Comparison of ENCODE assay signal across 12 cellular contexts in the genomic region with DNA sequence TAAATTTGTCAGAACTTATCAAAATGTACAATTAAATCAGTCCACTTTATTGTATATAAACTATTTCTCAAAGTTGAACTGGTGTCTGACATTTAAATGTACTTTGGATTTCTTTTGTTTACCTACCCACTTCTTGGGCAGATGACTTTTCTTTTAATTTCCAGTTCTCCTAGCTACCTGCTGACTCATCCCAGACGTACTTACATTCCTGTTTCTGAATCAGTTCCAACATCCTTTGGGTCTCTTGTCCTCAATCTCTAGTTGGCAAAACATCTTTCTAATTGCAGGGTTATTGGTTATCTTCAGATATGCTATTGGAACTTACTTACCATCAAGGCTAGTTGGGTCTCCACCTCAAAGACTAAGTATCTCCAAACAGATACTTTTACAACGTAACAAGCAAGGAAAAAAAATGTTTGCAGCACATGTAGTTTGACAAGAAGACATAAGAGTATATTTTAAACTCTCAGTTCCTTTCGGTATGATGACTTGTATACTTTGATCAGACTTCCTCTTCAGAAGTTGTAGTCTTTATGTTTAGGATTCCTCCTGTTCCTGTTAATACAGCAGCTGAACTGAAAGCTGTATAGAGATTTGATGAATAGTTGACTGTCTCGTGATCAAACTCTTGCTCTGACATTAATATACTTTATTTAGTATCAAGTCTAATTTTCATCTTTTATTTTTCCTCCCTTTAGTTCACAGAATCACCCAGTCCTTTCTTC. TPM values are rescaled to one million over a fixed set of nuclear protein-coding genes. Genes with fewer than 3 reads are reported as not detected.
DNase-seq lines count a peak whose midpoint lies in the region; ATAC-seq and TF ChIP-seq lines count a peak whose summit lies in the region.
"Had no signal": no experiment of that assay in that cellular context is flagged by ENCODE, and none has a peak within 500 bp of the region (broad histone marks: within the 10 kb centered on the region; RNA-seq: fewer than 3 reads in every experiment).

No MANE protein-coding gene starts in this region.

- peaks cover 96% of the 10 kb centered on the region for H3K4me1 Mint-ChIP-seq in activated CD4-positive, alpha-beta T cell treated with anti-CD3 and anti-CD28 coated beads for 36 hours
- H3K4me1 Mint-ChIP-seq in stimulated activated effector memory CD8-positive, alpha-beta T cell treated with anti-CD3 and anti-CD28 coated beads, Interleukin-12 subunit alpha, Interleukin-12 subunit beta, amount 100 ng/mL, for 72 hours = peaks cover 80% of the 10 kb centered on the region

- no TSS peak for BruUV-seq in Panc1 (replicated peaks; lab: Mats Ljungman, UMichigan)

- H3K27ac Mint-ChIP-seq in activated CD4-positive, alpha-beta T cell treated with anti-CD3 and anti-CD28 coated beads for 36 hours = peak overlapping the region; percentile 91
- H3K27ac Mint-ChIP-seq in stimulated activated effector memory CD8-positive, alpha-beta T cell treated with anti-CD3 and anti-CD28 coated beads, Interleukin-12 subunit alpha, Interleukin-12 subunit beta, amount 100 ng/mL, for 72 hours = peak overlapping the region; percentile 86

- peak; percentile 3 for ATAC-seq in activated CD4-positive, alpha-beta T cell treated with anti-CD3 and anti-CD28 coated beads for 36 hours
- ATAC-seq in Panc1 (peak; percentile 69), HG03565 (IDR thresholded peaks at IDR 0.05; ENCODE audit: unreplicated experiment) (no peak), GM18858 (IDR thresholded peaks at IDR 0.05; ENCODE audit: unreplicated experiment) (no peak)
- ATAC-seq in stimulated activated effector memory CD8-positive, alpha-beta T cell treated with anti-CD3 and anti-CD28 coated beads, Interleukin-12 subunit alpha, Interleukin-12 subunit beta, amount 100 ng/mL, for 72 hours = no peak

- no peak for DNase-seq in activated CD4-positive, alpha-beta T cell treated with anti-CD3 and anti-CD28 coated beads for 36 hours
- no peak for DNase-seq in activated CD4-positive, alpha-beta T cell treated with anti-CD3 and anti-CD28 coated beads, Interleukin-2, amount 50 U/mL, for 1 hour
- DNase-seq in Panc1 (ENCODE audit: low read depth, low spot score) (peak; percentile 78), epithelial cell of esophagus (ENCODE audit: low read depth) (peak; percentile 91)
- no peak for DNase-seq in stimulated activated effector memory CD8-positive, alpha-beta T cell treated with anti-CD3 and anti-CD28 coated beads, Interleukin-12 subunit alpha, Interleukin-12 subunit beta, amount 100 ng/mL, for 72 hours (ENCODE audit: low spot score in 2 of 2)
- no peak for DNase-seq in activated CD4-positive, CD25-positive, alpha-beta regulatory T cell (lab: John Stamatoyannopoulos, UW)
- DNase-seq: DND-41, midbrain had no signal

- intact Hi-C loops in activated CD4-positive, alpha-beta T cell treated with anti-CD3 and anti-CD28 coated beads for 36 hours (cut with DNase I, micrococcal nuclease) = no loop called here
- intact Hi-C loops in Panc1 (cut with micrococcal nuclease; ENCODE audit: unreplicated experiment) = no loop called here

- H3K27ac ChIP-seq in Panc1 (ENCODE audit: low read length) = peak overlapping the region; percentile 58
- H3K27ac ChIP-seq: HL-60, thoracic aorta had no signal

- no peaks in the 10 kb centered on the region for H3K27me3 Mint-ChIP-seq in activated CD4-positive, alpha-beta T cell treated with anti-CD3 and anti-CD28 coated beads for 36 hours

- POLR2A ChIA-PET in activated CD4-positive, alpha-beta T cell treated with anti-CD3 and anti-CD28 coated beads for 36 hours (lab: Charles Lee) = interaction anchor here (0.5 to 1.1 kb wide), 5 partner anchors 11 to 143 kb away, joined by 3 to 10 read pairs (median 3); no protein-coding TSS in a partner anchor
- POLR2A ChIA-PET in Panc1 (lab: Charles Lee) = interaction anchor here (0.6 kb wide), 1 partner anchor 63 kb away, joined by 3 read pairs; no protein-coding TSS in a partner anchor

- H3K36me3 Mint-ChIP-seq in activated CD4-positive, alpha-beta T cell treated with anti-CD3 and anti-CD28 coated beads for 36 hours (ENCODE audit: low read depth) = peaks cover 6% of the 10 kb centered on the region
- H3K36me3 Mint-ChIP-seq in stimulated activated effector memory CD8-positive, alpha-beta T cell treated with anti-CD3 and anti-CD28 coated beads, Interleukin-12 subunit alpha, Interleukin-12 subunit beta, amount 100 ng/mL, for 72 hours = peaks cover 5% of the 10 kb centered on the region

- H3K4me3 ChIP-seq in Panc1 (ENCODE audit: low read depth in 2 of 2, low read length in 2 of 2) (no peak overlapping the region), epithelial cell of esophagus (ENCODE audit: low read length) (no peak overlapping the region)
- H3K4me3 ChIP-seq: thoracic aorta had no signal

- CTCF ChIA-PET in activated CD4-positive, alpha-beta T cell treated with anti-CD3 and anti-CD28 coated beads for 36 hours (lab: Charles Lee) = interaction anchor here (0.6 to 2.3 kb wide), 5 partner anchors 13 to 68 kb away, joined by 3 to 7 read pairs (median 3); no protein-coding TSS in a partner anchor
- CTCF ChIA-PET in Panc1 (lab: Charles Lee) = no interaction called here

- peaks cover 38% of the 10 kb centered on the region for H3K4me1 ChIP-seq in Panc1 (ENCODE audit: control insufficient read depth, insufficient read depth, low read length)

- no peaks in the 10 kb centered on the region for H3K36me3 ChIP-seq in Panc1 (ENCODE audit: control insufficient read depth, insufficient read depth, low read length)
- H3K36me3 ChIP-seq: thoracic aorta had no signal

- H3K9me3 Mint-ChIP-seq in activated CD4-positive, alpha-beta T cell treated with anti-CD3 and anti-CD28 coated beads for 36 hours (ENCODE audit: low read depth) = no peaks in the 10 kb centered on the region
- no peaks in the 10 kb centered on the region for H3K9me3 Mint-ChIP-seq in stimulated activated effector memory CD8-positive, alpha-beta T cell treated with anti-CD3 and anti-CD28 coated beads, Interleukin-12 subunit alpha, Interleukin-12 subunit beta, amount 100 ng/mL, for 72 hours

- peak overlapping the region; percentile 57 for H3K4me3 Mint-ChIP-seq in activated CD4-positive, alpha-beta T cell treated with anti-CD3 and anti-CD28 coated beads for 36 hours
- H3K4me3 Mint-ChIP-seq in stimulated activated effector memory CD8-positive, alpha-beta T cell treated with anti-CD3 and anti-CD28 coated beads, Interleukin-12 subunit alpha, Interleukin-12 subunit beta, amount 100 ng/mL, for 72 hours = peak overlapping the region; percentile 27

- in situ Hi-C loops in Panc1 (cut with HindIII; ENCODE audit: low pct_unique_long_range_greater_than_20kb, low sequenced_read_pairs) = no loop called here

- H3K27me3 ChIP-seq in Panc1 (ENCODE audit: control insufficient read depth, insufficient read depth, low read length) = no peaks in the 10 kb centered on the region

- TF ChIP-seq CTCF in Panc1 (IDR thresholded peaks at IDR 0.05) (no peak), epithelial cell of esophagus (IDR thresholded peaks at IDR 0.05; ENCODE audit: insufficient read depth, low read depth, low read length, missing control alignments) (no peak)

- no peaks in the 10 kb centered on the region for H3K9me3 ChIP-seq in Panc1 (ENCODE audit: control insufficient read depth, insufficient read depth, low read depth, low read length)
- H3K9me3 ChIP-seq: thoracic aorta had no signal

RNA-seq across cellular contexts. Expression of a gene that starts 43.2 kb away (rescaled TPM):
- total RNA-seq in activated CD4-positive, alpha-beta T cell treated with anti-CD3 and anti-CD28 coated beads for 36 hours = 10 to 100 TPM; 76.6 to 90.7 TPM
- total RNA-seq in Panc1 (2021; ENCODE audit: unreplicated experiment) = 91.8 TPM
- 106 TPM for polyA plus RNA-seq in Panc1 (2012; ENCODE audit: insufficient read length)

Comparison
In these comparisons a context has a peak if more than half of its experiments do, and no peak if none do; other contexts are left out.
1. ATAC-seq: peak in activated CD4-positive, alpha-beta T cell treated with anti-CD3 and anti-CD28 coated beads for 36 hours (single experiment) and Panc1 (single experiment); none in stimulated activated effector memory CD8-positive, alpha-beta T cell treated with anti-CD3 and anti-CD28 coated beads, Interleukin-12 subunit alpha, Interleukin-12 subunit beta, amount 100 ng/mL, for 72 hours (single experiment), HG03565 (single experiment) and GM18858 (single experiment).
2. DNase-seq: peak in Panc1 (single experiment) and epithelial cell of esophagus (single experiment); none in activated CD4-positive, alpha-beta T cell treated with anti-CD3 and anti-CD28 coated beads for 36 hours (single experiment), activated CD4-positive, alpha-beta T cell treated with anti-CD3 and anti-CD28 coated beads, Interleukin-2, amount 50 U/mL, for 1 hour (single experiment), stimulated activated effector memory CD8-positive, alpha-beta T cell treated with anti-CD3 and anti-CD28 coated beads, Interleukin-12 subunit alpha, Interleukin-12 subunit beta, amount 100 ng/mL, for 72 hours (0 of 2) and activated CD4-positive, CD25-positive, alpha-beta regulatory T cell (0 of 4).